ENCODE assay signal across 8 cellular contexts in genomic region chr11:78039919-78040671, GRCh38. TPM values are rescaled to one million over a fixed set of nuclear protein-coding genes. Genes with fewer than 3 reads are reported as not detected.
A peak's percentile ranks its signal among the peaks of the same experiment; 100 is the strongest.
DNase-seq lines count a peak whose midpoint lies in the region; ATAC-seq and TF ChIP-seq lines count a peak whose summit lies in the region.

No MANE protein-coding gene starts in this region.

- no peaks in the 10 kb centered on the region for H3K9me2 ChIP-seq in PC-9 (ENCODE audit: insufficient read depth)

- in situ Hi-C loops in brain microvascular endothelial cell (cut with HindIII; ENCODE audit: low pct_ligation_motif_present, low sequenced_read_pairs): no loop called here

- H3K79me2 ChIP-seq in PC-9 (ENCODE audit: low read depth): no peaks in the 10 kb centered on the region

- peaks cover 54% of the 10 kb centered on the region for H3K4me1 ChIP-seq in PC-9 (replicated peaks; ENCODE audit: insufficient read depth)

- peak; percentile 63 for DNase-seq in AG04449 (ENCODE audit: low read depth, low spot score)
- peak; percentile 87 to 92 for DNase-seq in PC-9
- peak; percentile 75 for DNase-seq in brain microvascular endothelial cell
- peak; percentile 62 for DNase-seq in left lobe of liver (ENCODE audit: low spot score)
- DNase-seq in stimulated activated CD8-positive, alpha-beta memory T cell treated with anti-CD3 and anti-CD28 coated beads, Interleukin-4, amount 100 ng/mL, for 24 hours (ENCODE audit: low read depth): peak; percentile 16

- peak overlapping the region; percentile 85 for H2AFZ ChIP-seq in PC-9

- TF ChIP-seq CTCF in AG04449 (IDR thresholded peaks at IDR 0.05; ENCODE audit: insufficient read depth, low read length, missing control alignments) (no peak), PC-9 (conservative IDR thresholded peaks at IDR 0.05) (no peak), brain microvascular endothelial cell (IDR thresholded peaks at IDR 0.05; ENCODE audit: low read depth, low read length, missing control alignments) (no peak)

- no peaks in the 10 kb centered on the region for H3K9me3 ChIP-seq in PC-9 (ENCODE audit: insufficient read depth, low read depth)

- CTCF ChIA-PET in AG04449 (lab: Yijun Ruan, JAX) (interaction anchor here (1.2 to 1.6 kb wide), 5 partner anchors 8 to 421 kb away, joined by 3 to 11 read pairs (median 4); no protein-coding TSS in a partner anchor), PC-9 (lab: Charles Lee) (interaction anchor here (0.6 to 1.2 kb wide), 3 partner anchors 30 to 113 kb away, joined by 3 to 6 read pairs (median 5); partner anchors contain the start of gene INTS4)

- no peaks in the 10 kb centered on the region for H4K20me1 ChIP-seq in PC-9 (ENCODE audit: insufficient read depth)

- ATAC-seq in HG03342 (IDR thresholded peaks at IDR 0.05; ENCODE audit: unreplicated experiment): peak; percentile 70
- no peak for ATAC-seq in left lobe of liver
- no peak for ATAC-seq in HG02840 (IDR thresholded peaks at IDR 0.05; ENCODE audit: low FRiP score, unreplicated experiment)

- no peaks in the 10 kb centered on the region for H3K27me3 ChIP-seq in PC-9 (ENCODE audit: insufficient read depth, low read depth)
- no peaks in the 10 kb centered on the region for H3K27me3 ChIP-seq in brain microvascular endothelial cell (replicated peaks)

- H3K36me3 ChIP-seq in PC-9 (ENCODE audit: low read depth): no peaks in the 10 kb centered on the region
- H3K36me3 ChIP-seq in brain microvascular endothelial cell (replicated peaks): no peaks in the 10 kb centered on the region

- BruUV-seq in PC-9 (replicated peaks; lab: Mats Ljungman, UMichigan): no TSS peak

- POLR2A ChIA-PET in AG04449 (lab: Yijun Ruan, JAX) (no interaction called here), PC-9 (lab: Charles Lee; ENCODE audit: unreplicated experiment) (interaction anchor here (0.5 to 0.7 kb wide), 5 partner anchors 12 to 521 kb away, joined by 3 to 31 read pairs (median 7); no protein-coding TSS in a partner anchor)

- H3K27ac ChIP-seq in PC-9 (peak overlapping the region; percentile 90), brain microvascular endothelial cell (peak overlapping the region; percentile 92)

- H3K4me3 ChIP-seq in AG04449 (ENCODE audit: low read depth, low read length) (peak overlapping the region; percentile 29), GM08714 (ENCODE audit: low read length) (peak overlapping the region; percentile 4; the same call in 1 of the 2 replicates), PC-9 (peak overlapping the region; percentile 37; the same call in 1 of the 2 replicates), brain microvascular endothelial cell (ENCODE audit: low read depth, low read length) (peak overlapping the region; percentile 27)

- intact Hi-C loops in PC-9 (cut with micrococcal nuclease; ENCODE audit: unreplicated experiment): loop anchor here (1.0 to 10.0 kb wide), 2 partner anchors 10 to 375 kb away; partner anchors contain the start of gene GAB2

- peak overlapping the region; percentile 85 for H3K4me2 ChIP-seq in PC-9

- peaks cover 42% of the 10 kb centered on the region; the same call in 1 of the 2 replicates for H3F3A ChIP-seq in PC-9 (ENCODE audit: insufficient read depth, low read depth)

RNA-seq across cellular contexts. Expression of gene KCTD14, which starts 17.0 kb away (rescaled TPM):
- total RNA-seq in PC-9 (2021): 12.0 and 21.3 TPM in 2 replicates
- 4.1 TPM for total RNA-seq in left lobe of liver

RNA-seq across cellular contexts. Expression of gene THRSP, which starts 23.6 kb away (rescaled TPM):
- total RNA-seq in PC-9 (2021): 0.72 TPM in 1 of 2 replicates, not detected in the other
- total RNA-seq in left lobe of liver: 48.6 TPM

RNA-seq across cellular contexts. Expression of gene NDUFC2, which starts 39.6 kb away (rescaled TPM):
- total RNA-seq in PC-9 (2021): 380 and 394 TPM in 2 replicates
- total RNA-seq in left lobe of liver: 210 TPM

RNA-seq across cellular contexts. Expression of gene INTS4, which starts 45.6 kb away (rescaled TPM):
- total RNA-seq in PC-9 (2021) (43.9 and 53.8 TPM in 2 replicates), left lobe of liver (10.1 TPM)

Comparison
In these comparisons a context has a peak if more than half of its experiments do, and no peak if none do; other contexts are left out.
1. DNase-seq: peak in every context shown above with its lines; median percentile 90 in PC-9; 75 in brain microvascular endothelial cell; 63 in AG04449; 62 in left lobe of liver; 16 in stimulated activated CD8-positive, alpha-beta memory T cell treated with anti-CD3 and anti-CD28 coated beads, Interleukin-4, amount 100 ng/mL, for 24 hours.
2. RNA of gene THRSP, which starts 23.6 kb away (total RNA-seq): 48.6 TPM in left lobe of liver (single experiment); 0.72 TPM in PC-9; every median in the first group is over 10 times any median in the second.
3. Peak in every context shown above with its lines, with median percentiles within 50 percentile points of each other: H3K4me3 ChIP-seq.